In the genomic region with DNA sequence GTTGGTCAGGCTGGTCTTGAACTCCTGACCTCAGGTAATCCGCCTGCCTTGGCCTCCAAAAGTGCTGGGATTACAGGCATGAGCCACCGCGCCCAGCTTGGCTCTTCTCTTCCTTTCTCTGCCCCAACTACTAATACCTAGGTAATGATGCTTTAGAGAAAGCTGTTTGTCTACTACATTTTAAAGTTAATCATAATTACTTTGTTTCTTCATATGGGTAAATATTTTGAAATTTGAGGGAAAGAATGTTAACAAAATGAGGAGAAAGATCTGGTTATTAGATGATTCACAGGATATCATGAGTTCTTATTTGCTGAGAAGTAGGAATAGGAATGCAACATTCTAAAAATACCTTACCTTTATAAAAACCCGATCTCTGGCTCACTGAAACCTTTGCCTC, we compare ENCODE assay signal across 22 cellular contexts.
"Had no signal": no experiment of that assay in that cellular context is flagged by ENCODE, and none has a peak within 500 bp of the region (broad histone marks: within the 10 kb centered on the region; RNA-seq: fewer than 3 reads in every experiment).

No MANE protein-coding gene starts in this region.

- H3K4me1 Mint-ChIP-seq: activated CD4-positive, alpha-beta memory T cell treated with anti-CD3 and anti-CD28 coated beads, Interleukin-2, amount 10 ng/mL, durations not matched to agents 7 days and 5 days; activated CD8-positive, alpha-beta memory T cell treated with anti-CD3 and anti-CD28 coated beads, Interleukin-2, amount 10 ng/mL, durations not matched to agents 7 days and 5 days; activated T-helper 17 cell treated with anti-CD3 and anti-CD28 coated beads, Interleukin-2, amount 50 U/mL, for 72 hours; central memory CD8-positive, alpha-beta T cell; neural crest cell had no signal

- H3K4me1 ChIP-seq: heart right ventricle, right atrium auricular region, suprapubic skin had no signal

- ATAC-seq: activated CD8-positive, alpha-beta memory T cell treated with anti-CD3 and anti-CD28 coated beads, Interleukin-2, amount 10 ng/mL, durations not matched to agents 7 days and 5 days; activated T-helper 17 cell treated with anti-CD3 and anti-CD28 coated beads, Interleukin-2, amount 50 U/mL, for 72 hours; heart right ventricle; stimulated activated naive CD8-positive, alpha-beta T cell treated with anti-CD3 and anti-CD28 coated beads, Interleukin-15, Interleukin-2, amounts not matched to agents 100 U/mL and 50 U/mL, for 24 hours had no signal

- H3K36me3 ChIP-seq: brain microvascular endothelial cell, heart right ventricle, left ventricle myocardium inferior, right atrium auricular region, suprapubic skin had no signal

- H3K4me3 ChIP-seq: coronary artery, heart right ventricle, left ventricle myocardium inferior, right atrium auricular region, suprapubic skin had no signal

- H3K9me3 Mint-ChIP-seq: activated CD4-positive, alpha-beta memory T cell treated with anti-CD3 and anti-CD28 coated beads, Interleukin-2, amount 10 ng/mL, durations not matched to agents 7 days and 5 days; activated T-helper 17 cell treated with anti-CD3 and anti-CD28 coated beads, Interleukin-2, amount 50 U/mL, for 72 hours; central memory CD8-positive, alpha-beta T cell; neural crest cell; type B pancreatic cell had no signal

- H3K9me3 ChIP-seq: heart right ventricle, left ventricle myocardium inferior, right atrium auricular region, suprapubic skin had no signal

- DNase-seq: activated CD4-positive, alpha-beta memory T cell treated with anti-CD3 and anti-CD28 coated beads, Interleukin-2, amount 10 ng/mL, durations not matched to agents 7 days and 5 days; activated CD4-positive, alpha-beta T cell treated with anti-CD3 and anti-CD28 coated beads for 48 hours; activated CD4-positive, CD25-positive, alpha-beta regulatory T cell; activated CD8-positive, alpha-beta memory T cell treated with anti-CD3 and anti-CD28 coated beads, Interleukin-2, amount 10 ng/mL, durations not matched to agents 7 days and 5 days; activated naive CD4-positive, alpha-beta T cell; activated T-cell treated with anti-CD3 and anti-CD28 coated beads, Interleukin-2, amount 50 U/mL, for 1 hour; aorta; brain microvascular endothelial cell; erythroblast; heart right ventricle; kidney glomerular epithelial cell; left ventricle myocardium inferior; mammary epithelial cell; stimulated activated naive CD8-positive, alpha-beta T cell treated with anti-CD3 and anti-CD28 coated beads, Interleukin-15, Interleukin-2, amounts not matched to agents 100 U/mL and 50 U/mL, for 24 hours had no signal

- H3K27me3 ChIP-seq: brain microvascular endothelial cell, heart right ventricle, right atrium auricular region, suprapubic skin had no signal

- H3K4me3 Mint-ChIP-seq: activated CD4-positive, alpha-beta memory T cell treated with anti-CD3 and anti-CD28 coated beads, Interleukin-2, amount 10 ng/mL, durations not matched to agents 7 days and 5 days; activated CD8-positive, alpha-beta memory T cell treated with anti-CD3 and anti-CD28 coated beads, Interleukin-2, amount 10 ng/mL, durations not matched to agents 7 days and 5 days; activated T-helper 17 cell treated with anti-CD3 and anti-CD28 coated beads, Interleukin-2, amount 50 U/mL, for 72 hours; central memory CD8-positive, alpha-beta T cell; neural crest cell; type B pancreatic cell had no signal

- H3K36me3 Mint-ChIP-seq: activated CD8-positive, alpha-beta memory T cell treated with anti-CD3 and anti-CD28 coated beads, Interleukin-2, amount 10 ng/mL, durations not matched to agents 7 days and 5 days; type B pancreatic cell had no signal

- H3K27ac Mint-ChIP-seq: activated CD4-positive, alpha-beta memory T cell treated with anti-CD3 and anti-CD28 coated beads, Interleukin-2, amount 10 ng/mL, durations not matched to agents 7 days and 5 days; activated CD8-positive, alpha-beta memory T cell treated with anti-CD3 and anti-CD28 coated beads, Interleukin-2, amount 10 ng/mL, durations not matched to agents 7 days and 5 days; activated T-helper 17 cell treated with anti-CD3 and anti-CD28 coated beads, Interleukin-2, amount 50 U/mL, for 72 hours; progenitor cell of endocrine pancreas; type B pancreatic cell had no signal

- H3K27ac ChIP-seq: brain microvascular endothelial cell, coronary artery, heart right ventricle, left ventricle myocardium inferior, right atrium auricular region, suprapubic skin had no signal
